22 cellular contexts compared by ENCODE assay signal in genomic region chr15:98331676-98332075, GRCh38.
"Had no signal": no experiment of that assay in that cellular context is flagged by ENCODE, and none has a peak within 500 bp of the region (broad histone marks: within the 10 kb centered on the region; RNA-seq: fewer than 3 reads in every experiment).

No MANE protein-coding gene starts in this region.

- H3K9me3 ChIP-seq: MG63 had no signal

- DNase-seq: Karpas-422, Kasumi-1, KBM-7, KG1, MG63, MM.1S, MV-4-11, NCI-H1048, NCI-H1092, NCI-H1092 treated with DMSO at 0.1 percent for 48 hours, NCI-H1694, NCI-H1694 treated with DMSO at 0.1 percent for 48 hours, NCI-H187, NCI-H187 treated with DMSO at 0.1 percent for 48 hours, NCI-H2107, NCI-H2171, NCI-H2171 treated with DMSO at 0.1 percent for 48 hours, NCI-H2227 treated with DMSO at 0.1 percent for 48 hours, NCI-H226, NCI-H446, NCI-H446 treated with DMSO at 0.1 percent for 48 hours had no signal

- H3K4me3 ChIP-seq: MG63 had no signal

- H3K36me3 ChIP-seq: MG63 had no signal

- H3K27ac ChIP-seq: KMS-11 had no signal

- H3K9ac ChIP-seq: KMS-11 had no signal

- H3K4me2 ChIP-seq: KMS-11 had no signal
